22 cellular contexts compared by ENCODE assay signal in the genomic region with DNA sequence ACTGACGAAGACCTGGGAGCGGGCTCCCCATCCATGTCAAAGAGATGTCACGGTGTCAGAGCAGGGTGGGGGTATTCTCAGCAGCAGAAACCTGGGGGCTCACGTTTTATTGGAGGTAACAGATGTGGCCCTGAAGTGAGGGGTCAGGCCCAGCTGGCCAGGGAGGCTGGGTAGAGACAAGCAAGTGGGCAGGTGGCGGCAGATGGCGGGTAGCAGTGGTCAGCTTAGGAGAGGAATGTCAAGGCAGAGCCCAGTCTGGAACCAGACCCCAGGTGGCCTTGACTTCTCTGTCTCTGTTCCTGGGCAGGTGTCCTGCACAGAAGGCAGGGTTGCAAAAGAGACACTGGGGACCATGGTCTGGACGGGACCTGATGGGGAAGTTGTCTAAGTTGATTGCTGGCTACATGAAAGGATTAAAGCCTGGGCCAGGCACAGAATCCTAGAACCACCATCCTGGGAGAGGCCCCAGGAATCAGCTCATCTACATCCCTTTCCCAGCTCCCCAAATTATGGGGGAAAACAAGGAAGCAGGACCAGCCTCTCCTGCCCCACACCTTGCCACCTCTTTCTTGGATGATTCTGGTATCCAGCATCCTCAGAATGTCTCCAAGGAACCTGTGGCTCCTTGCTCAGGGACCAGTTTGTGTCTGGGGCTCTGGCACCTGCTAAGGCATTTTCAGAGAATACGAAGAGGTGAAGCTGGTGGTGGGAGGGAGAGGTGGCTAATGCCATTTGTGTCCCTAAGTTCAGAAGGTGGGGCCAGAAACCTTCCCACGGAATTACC.
A peak's percentile ranks its signal among the peaks of the same experiment; 100 is the strongest.
DNase-seq lines count a peak whose midpoint lies in the region; ATAC-seq and TF ChIP-seq lines count a peak whose summit lies in the region.
"Had no signal": no experiment of that assay in that cellular context is flagged by ENCODE, and none has a peak within 500 bp of the region (broad histone marks: within the 10 kb centered on the region; RNA-seq: fewer than 3 reads in every experiment).

No MANE protein-coding gene starts in this region.

- DNase-seq in CD14-positive monocyte (ENCODE audit: low spot score), result peak; percentile 22
- DNase-seq in Peyer's patch, result peak in 2 of 3 donors; percentile 8 to 27
- DNase-seq in esophagus muscularis mucosa (ENCODE audit: extremely low spot score), result peak; percentile 42
- peak; percentile 31 for DNase-seq in sciatic nerve (ENCODE audit: low spot score)
- DNase-seq in NCI-H2081 treated with DMSO at 0.1 percent for 48 hours (lab: John Stamatoyannopoulos, UW), result no peak
- no peak for DNase-seq in effector CD4-positive, alpha-beta T cell
- no peak for DNase-seq in SKM-1 (lab: John Stamatoyannopoulos, UW; ENCODE audit: unreplicated experiment)
- no peak for DNase-seq in GM19238 (ENCODE audit: insufficient read length, low spot score)
- DNase-seq: dermis blood vessel endothelial cell; foreskin fibroblast; lower lobe of right lung; NCI-H1105 treated with DMSO at 0.1 percent for 48 hours; NCI-H510A treated with DMSO at 0.1 percent for 48 hours; stimulated activated CD4-positive, alpha-beta T cell treated with anti-CD3 and anti-CD28 coated beads, Interleukin-2, amount 100 ng/mL, for 24 hours; stimulated activated naive CD4-positive, alpha-beta T cell; transverse colon had no signal

- TF ChIP-seq EP300 in esophagus muscularis mucosa (IDR thresholded peaks at IDR 0.05), result no peak

- peaks cover 11 to 28% of the 10 kb centered on the region in 2 donors for H3K36me3 Mint-ChIP-seq in CD14-positive monocyte

- peaks cover 30% of the 10 kb centered on the region for H3K4me1 Mint-ChIP-seq in CD14-positive monocyte
- H3K4me1 Mint-ChIP-seq: activated T-helper 17 cell treated with anti-CD3 and anti-CD28 coated beads, Interleukin-2, amount 50 U/mL, for 72 hours had no signal

- H3K27ac ChIP-seq in Peyer's patch (no peak overlapping the region), esophagus muscularis mucosa (replicated peaks in 1 of 4) (no peak overlapping the region)
- H3K27ac ChIP-seq: epithelial cell of prostate, pancreas, SK-N-MC, transverse colon had no signal

- WGBS in esophagus muscularis mucosa, result 81% methylated on average over 9 of the region's 9 CpGs

- TF ChIP-seq CTCF in CD14-positive monocyte (IDR thresholded peaks at IDR 0.05), result no peak
- no peak for TF ChIP-seq CTCF in Peyer's patch (IDR thresholded peaks at IDR 0.05)
- no peak for TF ChIP-seq CTCF in esophagus muscularis mucosa (IDR thresholded peaks at IDR 0.05)

- H3K27ac Mint-ChIP-seq in CD14-positive monocyte, result no peak overlapping the region
- H3K27ac Mint-ChIP-seq: activated T-helper 17 cell treated with anti-CD3 and anti-CD28 coated beads, Interleukin-2, amount 50 U/mL, for 72 hours had no signal

- peaks cover 0 to 5% (median 0%) of the 10 kb centered on the region in 7 donors for H3K9me3 Mint-ChIP-seq in CD14-positive monocyte
- H3K9me3 Mint-ChIP-seq: activated T-helper 17 cell treated with anti-CD3 and anti-CD28 coated beads, Interleukin-2, amount 50 U/mL, for 72 hours had no signal

- no peaks in the 10 kb centered on the region for H3K27me3 ChIP-seq in Peyer's patch
- no peaks in the 10 kb centered on the region for H3K27me3 ChIP-seq in esophagus muscularis mucosa
- H3K27me3 ChIP-seq: adrenal gland, pancreas, transverse colon had no signal

- peaks cover 4 to 6% (median 5%) of the 10 kb centered on the region in 3 donors for H3K27me3 Mint-ChIP-seq in CD14-positive monocyte (ENCODE audit: low read depth in 3 of 3)
- H3K27me3 Mint-ChIP-seq: activated T-helper 17 cell treated with anti-CD3 and anti-CD28 coated beads, Interleukin-2, amount 50 U/mL, for 72 hours had no signal

- H3K4me3 Mint-ChIP-seq in CD14-positive monocyte, result no peak overlapping the region
- H3K4me3 Mint-ChIP-seq: activated T-helper 17 cell treated with anti-CD3 and anti-CD28 coated beads, Interleukin-2, amount 50 U/mL, for 72 hours had no signal

- H3K9me3 ChIP-seq in Peyer's patch (no peaks in the 10 kb centered on the region), esophagus muscularis mucosa (no peaks in the 10 kb centered on the region)
- H3K9me3 ChIP-seq: adrenal gland, HAP-1, lower lobe of right lung, pancreas, transverse colon had no signal

- intact Hi-C loops in CD14-positive monocyte (cut with micrococcal nuclease), result loop anchor here in 1 of 2 donors (10.0 kb wide), 1 partner anchor 71 kb away; no protein-coding TSS in a partner anchor
- intact Hi-C loops in esophagus muscularis mucosa (cut with DNase I), result no loop called here
- intact Hi-C loops in sciatic nerve (cut with DNase I), result no loop called here

- H3K4me1 ChIP-seq in Peyer's patch, result no peaks in the 10 kb centered on the region
- H3K4me1 ChIP-seq in esophagus muscularis mucosa, result peaks cover 7 to 16% (median 10%) of the 10 kb centered on the region in 4 donors
- H3K4me1 ChIP-seq: HAP-1, pancreas had no signal

- H3K36me3 ChIP-seq in Peyer's patch (no peaks in the 10 kb centered on the region), esophagus muscularis mucosa (peaks cover 0 to 14% (median 0%) of the 10 kb centered on the region in 4 donors)
- H3K36me3 ChIP-seq: lower lobe of right lung, pancreas, transverse colon had no signal

- H3K4me3 ChIP-seq in Peyer's patch (no peak overlapping the region), esophagus muscularis mucosa (no peak overlapping the region)
- H3K4me3 ChIP-seq: adrenal gland, HAP-1, lower lobe of right lung, pancreas, SK-N-MC, transverse colon had no signal

- TF ChIP-seq POLR2A in Peyer's patch (IDR thresholded peaks at IDR 0.05) (no peak), esophagus muscularis mucosa (IDR thresholded peaks at IDR 0.05; ENCODE audit: low read depth) (no peak)

- ATAC-seq in sciatic nerve, result no peak
- ATAC-seq: activated T-helper 17 cell treated with anti-CD3 and anti-CD28 coated beads, Interleukin-2, amount 50 U/mL, for 72 hours; lower lobe of right lung had no signal

Comparison
In these comparisons a context has a peak if more than half of its experiments do, and no peak if none do; other contexts are left out.
1. DNase-seq: peak in CD14-positive monocyte (single experiment), Peyer's patch (2 of 3), esophagus muscularis mucosa (single experiment) and sciatic nerve (single experiment); none in NCI-H2081 treated with DMSO at 0.1 percent for 48 hours (single experiment), effector CD4-positive, alpha-beta T cell (single experiment), SKM-1 (single experiment) and GM19238 (single experiment).